In genomic region chr7:49111706-49112105, GRCh38 we compare ENCODE assay signal across 21 cellular contexts.
DNase-seq lines count a peak whose midpoint lies in the region; ATAC-seq, FAIRE-seq and TF ChIP-seq lines count a peak whose summit lies in the region.
"Had no signal": no experiment of that assay in that cellular context is flagged by ENCODE, and none has a peak within 500 bp of the region (broad histone marks: within the 10 kb centered on the region; RNA-seq: fewer than 3 reads in every experiment).

No MANE protein-coding gene starts in this region.

- in situ Hi-C loops in K562 (cut with MboI): no loop called here

- no peak overlapping the region for H4K91ac ChIP-seq in neuronal stem cell (ENCODE audit: low read depth, low read length, poor library complexity)

- TF ChIP-seq EP300 in A549 (IDR thresholded peaks at IDR 0.05) (no peak), K562 (IDR thresholded peaks at IDR 0.05; ENCODE audit: low read length) (no peak)

- H3K9me3 ChIP-seq in A549: no peaks in the 10 kb centered on the region
- no peaks in the 10 kb centered on the region for H3K9me3 ChIP-seq in K562 (replicated peaks; ENCODE audit: control insufficient read depth, insufficient read depth, low read depth, low read length)
- H3K9me3 ChIP-seq in neuronal stem cell (replicated peaks in 1 of 2; ENCODE audit: control insufficient read depth in 2 of 2, insufficient read depth in 1 of 2, low read depth in 1 of 2, low read length in 2 of 2): peaks cover 4 to 18% of the 10 kb centered on the region in 2 donors
- H3K9me3 ChIP-seq: BE2C had no signal

- CTCF ChIA-PET in A549 (lab: Yijun Ruan, JAX): no interaction called here
- CTCF ChIA-PET in K562 (lab: Yijun Ruan, JAX; ENCODE audit: low intra/inter-chr PET ratio): no interaction called here

- no peak overlapping the region for H4K8ac ChIP-seq in neuronal stem cell (ENCODE audit: low read depth, low read length)

- H3K36me3 ChIP-seq in K562 (ENCODE audit: control insufficient read depth, insufficient read depth, low read length): no peaks in the 10 kb centered on the region
- H3K36me3 ChIP-seq in neuronal stem cell (replicated peaks in 1 of 2; ENCODE audit: control insufficient read depth in 2 of 2, insufficient read depth in 2 of 2, low read length in 2 of 2): no peaks in the 10 kb centered on the region
- H3K36me3 ChIP-seq: BE2C; BLaER1 treated with 17β-estradiol and CSF1 and Interleukin-3, amounts not matched to agents 10 nM and 100 nM had no signal

- no peak overlapping the region for H3K4me2 ChIP-seq in A549
- no peak overlapping the region for H3K4me2 ChIP-seq in K562 (ENCODE audit: insufficient read depth, low read length)
- no peak overlapping the region for H3K4me2 ChIP-seq in neuronal stem cell (ENCODE audit: insufficient read depth, low read length, poor library complexity, severe bottlenecking)
- H3K4me2 ChIP-seq: BLaER1 treated with 17β-estradiol and CSF1 and Interleukin-3, amounts not matched to agents 10 nM and 100 nM; GM23338 had no signal

- POLR2A ChIA-PET in A549 (lab: Yijun Ruan, JAX): no interaction called here
- POLR2A ChIA-PET in K562 (lab: Yijun Ruan, JAX): no interaction called here

- no peak overlapping the region for H2BK15ac ChIP-seq in neuronal stem cell (ENCODE audit: low read length)

- H2AK5ac ChIP-seq in neuronal stem cell (ENCODE audit: low read depth, low read length): no peak overlapping the region

- no peak for TF ChIP-seq CTCF in A549 (IDR thresholded peaks at IDR 0.05)
- TF ChIP-seq CTCF in K562 (IDR thresholded peaks at IDR 0.05 in 2 of 3, conservative IDR thresholded peaks at IDR 0.05 in 1 of 3; ENCODE audit: insufficient read depth in 2 of 3, low read depth in 1 of 3, low read length in 3 of 3): no peak

- H2AFZ ChIP-seq in K562 (ENCODE audit: low read depth, low read length) (no peak overlapping the region), neuronal stem cell (ENCODE audit: low read length) (peak overlapping the region; percentile 76)
- H2AFZ ChIP-seq: GM23338 had no signal

- no peaks in the 10 kb centered on the region for H3K79me1 ChIP-seq in neuronal stem cell (ENCODE audit: low read depth, low read length)

- H3K27me3 ChIP-seq in K562 (ENCODE audit: control insufficient read depth in 2 of 2, insufficient read depth in 2 of 2, low read length in 2 of 2) (no peaks in the 10 kb centered on the region), neuronal stem cell (ENCODE audit: control insufficient read depth in 3 of 3, insufficient read depth in 3 of 3, low read depth in 1 of 3, low read length in 3 of 3) (no peaks in the 10 kb centered on the region)
- H3K27me3 ChIP-seq: BE2C; BLaER1 treated with 17β-estradiol and CSF1 and Interleukin-3, amounts not matched to agents 10 nM and 100 nM had no signal

- ATAC-seq in A549 (no peak), K562 (no peak), GM21528 (IDR thresholded peaks at IDR 0.05; ENCODE audit: low FRiP score, unreplicated experiment) (no peak)

- H3K79me2 ChIP-seq in K562 (ENCODE audit: control insufficient read depth, insufficient read depth, low read length): no peaks in the 10 kb centered on the region

- no peak overlapping the region for H2BK120ac ChIP-seq in neuronal stem cell (ENCODE audit: low read depth, low read length)

- TF ChIP-seq RAD21 in A549 (conservative IDR thresholded peaks at IDR 0.05 in 1 of 2, IDR thresholded peaks at IDR 0.05 in 1 of 2): no peak
- no peak for TF ChIP-seq RAD21 in K562 (CRISPR knock-in tag; conservative IDR thresholded peaks at IDR 0.05 in 1 of 2, IDR thresholded peaks at IDR 0.05 in 1 of 2)

- no peak overlapping the region for H2BK12ac ChIP-seq in neuronal stem cell (ENCODE audit: low read length)

- intact Hi-C loops in K562 (cut with micrococcal nuclease): no loop called here

- TF ChIP-seq POLR2A in A549 (IDR thresholded peaks at IDR 0.05; ENCODE audit: low read length) (no peak), K562 (conservative IDR thresholded peaks at IDR 0.05) (no peak), H54 (IDR thresholded peaks at IDR 0.05; ENCODE audit: low read depth, low read length) (no peak)

- no peak overlapping the region for H3K18ac ChIP-seq in neuronal stem cell (ENCODE audit: low read length)

- H4K20me1 ChIP-seq in K562 (replicated peaks; ENCODE audit: control insufficient read depth, insufficient read depth, low read length): no peaks in the 10 kb centered on the region
- H4K20me1 ChIP-seq: BLaER1 treated with 17β-estradiol and CSF1 and Interleukin-3, amounts not matched to agents 10 nM and 100 nM had no signal

- FAIRE-seq in A549 (lab: Jason Lieb, UNC) (no peak), K562 (lab: Jason Lieb, UNC) (no peak), endometrium (lab: Jason Lieb, UNC) (peak; percentile 51), H54 (lab: Jason Lieb, UNC) (no peak)
- FAIRE-seq: GM12891, GM18507 had no signal

- no TSS peak for BruUV-seq in K562 (replicated peaks; lab: Mats Ljungman, UMichigan)

- H3K4ac ChIP-seq in neuronal stem cell (ENCODE audit: low read length): no peak overlapping the region

- no peak overlapping the region for H3K23ac ChIP-seq in neuronal stem cell (ENCODE audit: low read depth, low read length, poor library complexity)

- H3K9me1 ChIP-seq in K562 (ENCODE audit: control insufficient read depth, insufficient read depth, low read length): no peaks in the 10 kb centered on the region

- H2BK5ac ChIP-seq in neuronal stem cell (ENCODE audit: low read length): no peak overlapping the region

- 67% methylated on average over 1 of the region's 1 CpG for WGBS in A549 (ENCODE audit: missing lambda C conversion rate)
- 0% methylated on average over 1 of the region's 1 CpG for WGBS in K562 (ENCODE audit: insufficient coverage, low coverage, missing lambda C conversion rate)
- WGBS in neuronal stem cell (ENCODE audit: extremely low coverage in 2 of 2, insufficient read length in 2 of 2, insufficient replicate concordance in 1 of 2), 2 donors: no CpG with 5 or more reads among the region's 1 CpG

- no peak overlapping the region for H3K14ac ChIP-seq in neuronal stem cell (ENCODE audit: low read length)

- H3K4me1 ChIP-seq in A549 (no peaks in the 10 kb centered on the region), K562 (replicated peaks in 1 of 2; ENCODE audit: control insufficient read depth in 2 of 2, insufficient read depth in 2 of 2, low read length in 2 of 2) (no peaks in the 10 kb centered on the region), neuronal stem cell (ENCODE audit: control insufficient read depth in 2 of 2, insufficient read depth in 1 of 2, low read depth in 1 of 2, low read length in 2 of 2) (no peaks in the 10 kb centered on the region)
- H3K4me1 ChIP-seq: BE2C; BLaER1 treated with 17β-estradiol and CSF1 and Interleukin-3, amounts not matched to agents 10 nM and 100 nM had no signal

- H3K9ac ChIP-seq in K562 (ENCODE audit: insufficient read depth in 1 of 2, low read depth in 2 of 2, low read length in 2 of 2) (no peak overlapping the region), neuronal stem cell (ENCODE audit: low read depth, low read length, poor library complexity) (no peak overlapping the region)
- H3K9ac ChIP-seq: BLaER1 treated with 17β-estradiol and CSF1 and Interleukin-3, amounts not matched to agents 10 nM and 100 nM had no signal

- H3K4me3 ChIP-seq in A549: no peak overlapping the region
- H3K4me3 ChIP-seq in K562: no peak overlapping the region
- H3K4me3 ChIP-seq in neuronal stem cell (ENCODE audit: low read length in 2 of 2): no peak overlapping the region
- H3K4me3 ChIP-seq: BLaER1 treated with 17β-estradiol and CSF1 and Interleukin-3, amounts not matched to agents 10 nM and 100 nM; GM23338 had no signal

- no peak overlapping the region for H3K27ac ChIP-seq in A549
- no peak overlapping the region for H3K27ac ChIP-seq in K562 (ENCODE audit: extremely low read depth, low read depth, low read length)
- H3K27ac ChIP-seq in neuronal stem cell (replicated peaks; ENCODE audit: low read length): no peak overlapping the region
- H3K27ac ChIP-seq: BLaER1 treated with 17β-estradiol and CSF1 and Interleukin-3, amounts not matched to agents 10 nM and 100 nM had no signal

- no peak for DNase-seq in A549 (ENCODE audit: low read depth in 1 of 2, low spot score in 1 of 2)
- no peak for DNase-seq in K562 (ENCODE audit: extremely low read depth in 1 of 4, low spot score in 3 of 4)
- DNase-seq in neuronal stem cell (ENCODE audit: low spot score): no peak
- DNase-seq in H54 (ENCODE audit: insufficient read length, low spot score): no peak
- no peak for DNase-seq in NCI-H748 treated with DMSO at 0.1 percent for 48 hours (lab: John Stamatoyannopoulos, UW)
- DNase-seq: ACHN; AML-193; BE2C; CD4-positive, alpha-beta T cell; CD8-positive, alpha-beta memory T cell; DMS53; DMS79 treated with DMSO at 0.1 percent for 48 hours; GF-D8; H7; HCEC 1CT had no signal

TF ChIP-seq in A549, 52 proteins besides CTCF, POLR2A, EP300 and RAD21 (continues in another document):
- peak; percentile 96 for TF ChIP-seq MAFK (IDR thresholded peaks at IDR 0.05; ENCODE audit: partially characterized antibody)
- no peak for TF ChIP-seq E2F6 (IDR thresholded peaks at IDR 0.05; ENCODE audit: borderline replicate concordance, low read depth)
- TF ChIP-seq KDM1A (IDR thresholded peaks at IDR 0.05; ENCODE audit: low read depth): no peak

TF ChIP-seq in K562, 482 proteins besides CTCF, POLR2A, EP300 and RAD21:
- TF ChIP-seq VEZF1 (CRISPR knock-in tag; IDR thresholded peaks at IDR 0.05): no peak
- peak; percentile 93 for TF ChIP-seq MAFG (tag; conservative IDR thresholded peaks at IDR 0.05)
- TF ChIP-seq MAFF (IDR thresholded peaks at IDR 0.05; ENCODE audit: low read length): peak; percentile 94
- TF ChIP-seq MAFK (IDR thresholded peaks at IDR 0.05; ENCODE audit: low read length): peak; percentile 96
- no peak for TF ChIP-seq MIER1 (IDR thresholded peaks at IDR 0.05; ENCODE audit: low read depth)
- TF ChIP-seq C11orf30 (IDR thresholded peaks at IDR 0.05; ENCODE audit: low read depth): peak; percentile 90
- TF ChIP-seq ZNF316 (IDR thresholded peaks at IDR 0.05): peak; percentile 95

Comparison
In these comparisons a context has a peak if more than half of its experiments do, and no peak if none do; other contexts are left out.
1. Of the 35 proteins assayed by ChIP-seq in both K562 and A549: peak only in K562: none; only in A549: none; in both: MAFK; in neither: 34.